8 cellular contexts compared by ENCODE assay signal in genomic region chr6:28211840-28212509, GRCh38. TPM values are rescaled to one million over a fixed set of nuclear protein-coding genes. Genes with fewer than 3 reads are reported as not detected.
DNase-seq lines count a peak whose midpoint lies in the region; ATAC-seq and TF ChIP-seq lines count a peak whose summit lies in the region.

No MANE protein-coding gene starts in this region.

- no peaks in the 10 kb centered on the region for H4K20me1 ChIP-seq in Karpas-422 (ENCODE audit: insufficient read depth, low read depth, low read length)

- H3K27me3 ChIP-seq in Karpas-422 (ENCODE audit: low read length) (no peaks in the 10 kb centered on the region), parathyroid adenoma (ENCODE audit: control insufficient read depth, insufficient read depth, low read length) (peaks cover 4% of the 10 kb centered on the region)

- CTCF ChIA-PET in activated CD4-positive, alpha-beta T cell treated with anti-CD3 and anti-CD28 coated beads for 36 hours (lab: Charles Lee), result interaction anchor here (0.6 to 0.7 kb wide), 2 partner anchors 46 to 209 kb away, joined by 3 to 4 read pairs; no protein-coding TSS in a partner anchor

- TF ChIP-seq CTCF in choroid plexus epithelial cell (conservative IDR thresholded peaks at IDR 0.05; ENCODE audit: low read depth, low read length) (no peak), parathyroid adenoma (IDR thresholded peaks at IDR 0.05) (no peak)

- peak overlapping the region; percentile 57 for H3K9ac ChIP-seq in Karpas-422 (ENCODE audit: low read length)
- no peak overlapping the region for H3K9ac ChIP-seq in parathyroid adenoma

- H3K4me1 ChIP-seq in Karpas-422 (ENCODE audit: low read length) (peaks cover 25% of the 10 kb centered on the region), parathyroid adenoma (no peaks in the 10 kb centered on the region)

- peak; percentile 40 for DNase-seq in activated CD4-positive, alpha-beta T cell treated with anti-CD3 and anti-CD28 coated beads for 36 hours
- no peak for DNase-seq in activated CD4-positive, alpha-beta T cell treated with anti-CD3 and anti-CD28 coated beads, Interleukin-2, amount 50 U/mL, for 4 hours
- DNase-seq in Karpas-422, result peak; percentile 61
- no peak for DNase-seq in choroid plexus epithelial cell (ENCODE audit: low read depth)
- no peak for DNase-seq in hepatic stellate cell (ENCODE audit: low spot score)
- DNase-seq in SKM-1 (lab: John Stamatoyannopoulos, UW; ENCODE audit: unreplicated experiment), result no peak
- DNase-seq in NCI-H2196 (lab: John Stamatoyannopoulos, UW; ENCODE audit: unreplicated experiment), result no peak

- no peaks in the 10 kb centered on the region for H3K9me2 ChIP-seq in Karpas-422 (replicated peaks; ENCODE audit: insufficient read depth, low read length)

- H3K27me3 Mint-ChIP-seq in activated CD4-positive, alpha-beta T cell treated with anti-CD3 and anti-CD28 coated beads for 36 hours, result peaks cover 75% of the 10 kb centered on the region

- H3K36me3 ChIP-seq in Karpas-422 (ENCODE audit: insufficient read depth, low read length) (no peaks in the 10 kb centered on the region), parathyroid adenoma (ENCODE audit: control insufficient read depth, insufficient read depth, low read length) (no peaks in the 10 kb centered on the region)

- peak overlapping the region; percentile 64 for H3K4me3 Mint-ChIP-seq in activated CD4-positive, alpha-beta T cell treated with anti-CD3 and anti-CD28 coated beads for 36 hours

- POLR2A ChIA-PET in activated CD4-positive, alpha-beta T cell treated with anti-CD3 and anti-CD28 coated beads for 36 hours (lab: Charles Lee), result no interaction called here

- intact Hi-C loops in activated CD4-positive, alpha-beta T cell treated with anti-CD3 and anti-CD28 coated beads for 36 hours (cut with DNase I, micrococcal nuclease), result loop anchor here (2.0 to 5.0 kb wide), 4 partner anchors 75 to 375 kb away; partner anchors contain the start of gene ZSCAN31 (in 1 of the 2)

- H3K79me2 ChIP-seq in Karpas-422 (ENCODE audit: low read length) (no peaks in the 10 kb centered on the region), parathyroid adenoma (no peaks in the 10 kb centered on the region)

- H3K4me2 ChIP-seq in Karpas-422 (ENCODE audit: low read depth, low read length, poor library complexity, severe bottlenecking) (peak overlapping the region; percentile 75), parathyroid adenoma (ENCODE audit: low read length) (peak overlapping the region; percentile 49)

- H3K4me3 ChIP-seq in Karpas-422 (ENCODE audit: low read length) (peak overlapping the region; percentile 64), choroid plexus epithelial cell (ENCODE audit: low read depth, low read length) (peak overlapping the region; percentile 58), parathyroid adenoma (ENCODE audit: low read depth, low read length) (peak overlapping the region; percentile 32)

- peaks cover 4% of the 10 kb centered on the region for H3K36me3 Mint-ChIP-seq in activated CD4-positive, alpha-beta T cell treated with anti-CD3 and anti-CD28 coated beads for 36 hours (ENCODE audit: low read depth)

- ATAC-seq in activated CD4-positive, alpha-beta T cell treated with anti-CD3 and anti-CD28 coated beads for 36 hours, result peak; percentile 34

- H2AFZ ChIP-seq in Karpas-422 (ENCODE audit: low read length) (peak overlapping the region; percentile 88), parathyroid adenoma (no peak overlapping the region)

- H3K4me1 Mint-ChIP-seq in activated CD4-positive, alpha-beta T cell treated with anti-CD3 and anti-CD28 coated beads for 36 hours, result peaks cover 28% of the 10 kb centered on the region

- H3K27ac Mint-ChIP-seq in activated CD4-positive, alpha-beta T cell treated with anti-CD3 and anti-CD28 coated beads for 36 hours, result peak overlapping the region; percentile 33

- H3K27ac ChIP-seq in Karpas-422 (ENCODE audit: low read length), result no peak overlapping the region
- no peak overlapping the region for H3K27ac ChIP-seq in parathyroid adenoma

- H3K9me3 ChIP-seq in Karpas-422 (ENCODE audit: low read length) (no peaks in the 10 kb centered on the region), parathyroid adenoma (ENCODE audit: control insufficient read depth, low read length) (no peaks in the 10 kb centered on the region)

- no peaks in the 10 kb centered on the region for H3K9me3 Mint-ChIP-seq in activated CD4-positive, alpha-beta T cell treated with anti-CD3 and anti-CD28 coated beads for 36 hours (ENCODE audit: low read depth)

RNA-seq across cellular contexts. Expression of gene ZSCAN9, which starts 13.1 kb away (rescaled TPM):
- total RNA-seq in activated CD4-positive, alpha-beta T cell treated with anti-CD3 and anti-CD28 coated beads for 36 hours, result 1 to 10 TPM; 1.7 to 1.8 TPM
- 18.9 and 35.1 TPM in 2 replicates for total RNA-seq in Karpas-422 (2014; rRNA removed; shearing (Covaris generic); ENCODE audit: low replicate concordance)

RNA-seq across cellular contexts. Expression of gene ZKSCAN4, which starts 40.1 kb away (rescaled TPM):
- total RNA-seq in activated CD4-positive, alpha-beta T cell treated with anti-CD3 and anti-CD28 coated beads for 36 hours, result 1 to 10 TPM; 3.2 to 4.1 TPM
- 6.1 and 12.4 TPM in 2 replicates for total RNA-seq in Karpas-422 (2014; rRNA removed; shearing (Covaris generic); ENCODE audit: low replicate concordance)

RNA-seq across cellular contexts. Expression of gene NKAPL, which starts 47.1 kb away (rescaled TPM):
- total RNA-seq in activated CD4-positive, alpha-beta T cell treated with anti-CD3 and anti-CD28 coated beads for 36 hours, result under 1 TPM; 0.14 to 0.25 TPM
- total RNA-seq in Karpas-422 (2014; rRNA removed; shearing (Covaris generic); ENCODE audit: low replicate concordance), result 0.11 TPM in 1 of 2 replicates, not detected in the other

RNA-seq across cellular contexts. Expression of gene ZSCAN26, which starts 55.0 kb away (rescaled TPM):
- total RNA-seq in activated CD4-positive, alpha-beta T cell treated with anti-CD3 and anti-CD28 coated beads for 36 hours, result 1 to 10 TPM; 5.0 to 6.7 TPM
- total RNA-seq in Karpas-422 (2014; rRNA removed; shearing (Covaris generic); ENCODE audit: low replicate concordance), result 16.8 and 19.2 TPM in 2 replicates

Comparison
In these comparisons a context has a peak if more than half of its experiments do, and no peak if none do; other contexts are left out.
1. DNase-seq: peak in activated CD4-positive, alpha-beta T cell treated with anti-CD3 and anti-CD28 coated beads for 36 hours (single experiment) and Karpas-422 (single experiment); none in activated CD4-positive, alpha-beta T cell treated with anti-CD3 and anti-CD28 coated beads, Interleukin-2, amount 50 U/mL, for 4 hours (0 of 2), choroid plexus epithelial cell (single experiment), hepatic stellate cell (single experiment), SKM-1 (single experiment) and NCI-H2196 (single experiment).
2. Peak in every context shown above with its lines, with median percentiles within 50 percentile points of each other: H3K4me3 ChIP-seq.